ENCODE assay signal across 26 cellular contexts in the genomic region with DNA sequence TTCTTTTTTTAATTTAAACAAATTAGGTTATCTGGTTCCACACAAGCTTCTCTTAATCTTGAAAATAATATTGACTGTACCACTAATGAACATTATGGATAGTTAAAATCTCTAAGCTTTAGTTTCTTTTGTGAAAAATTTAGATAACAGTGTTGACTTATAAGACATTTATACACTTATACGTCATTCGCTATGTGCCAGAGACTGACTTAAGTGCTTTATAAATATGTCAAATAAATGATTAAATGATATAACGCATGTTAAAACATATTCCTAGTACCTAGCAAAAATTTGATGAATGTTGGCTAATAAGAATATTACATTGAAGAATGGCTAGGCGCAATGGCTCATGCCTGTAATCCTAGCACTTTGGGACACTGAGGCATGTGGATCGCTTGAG.
DNase-seq lines count a peak whose midpoint lies in the region; ATAC-seq, FAIRE-seq and TF ChIP-seq lines count a peak whose summit lies in the region.
"Had no signal": no experiment of that assay in that cellular context is flagged by ENCODE, and none has a peak within 500 bp of the region (broad histone marks: within the 10 kb centered on the region; RNA-seq: fewer than 3 reads in every experiment).

No MANE protein-coding gene starts in this region.

- H4K20me1 ChIP-seq in SK-N-SH (ENCODE audit: insufficient read depth) = no peaks in the 10 kb centered on the region

- peaks cover 11 to 24% of the 10 kb centered on the region in 2 experiments for H3K36me3 ChIP-seq in SK-N-SH (replicated peaks in 1 of 2; ENCODE audit: control insufficient read depth in 1 of 2, insufficient read depth in 2 of 2, low read length in 1 of 2)

- TF ChIP-seq EP300 in SK-N-SH (IDR thresholded peaks at IDR 0.05; ENCODE audit: borderline replicate concordance in 1 of 2, low read depth in 1 of 2, low read length in 1 of 2) = no peak

- CTCF ChIA-PET in SK-N-SH (lab: Yijun Ruan, JAX) = interaction anchor here (1.0 to 1.9 kb wide), 2 partner anchors 37 to 45 kb away, joined by 3 to 4 read pairs; no protein-coding TSS in a partner anchor
- CTCF ChIA-PET in activated CD4-positive, alpha-beta memory T cell treated with anti-CD3 and anti-CD28 coated beads for 36 hours (lab: Charles Lee) = interaction anchor here (0.7 kb wide), 1 partner anchor 22 kb away, joined by 3 read pairs; no protein-coding TSS in a partner anchor

- WGBS in SK-N-SH (ENCODE audit: low lambda C conversion rate) = 94% methylated on average over 5 of the region's 5 CpGs

- no peak overlapping the region for H3K9ac ChIP-seq in SK-N-SH
- H3K9ac ChIP-seq: BLaER1 treated with 17β-estradiol and CSF1 and Interleukin-3, amounts not matched to agents 10 nM and 100 nM had no signal

- no peak overlapping the region for H3K4me3 ChIP-seq in SK-N-SH (ENCODE audit: low read depth in 2 of 2, low read length in 1 of 2)
- H3K4me3 ChIP-seq: A549; BLaER1 treated with 17β-estradiol and CSF1 and Interleukin-3, amounts not matched to agents 10 nM and 100 nM; GM12878 had no signal

- peak overlapping the region; percentile 62 for H3K27ac Mint-ChIP-seq in central memory CD8-positive, alpha-beta T cell (ENCODE audit: low read depth)
- H3K27ac Mint-ChIP-seq in nephron progenitor cell = peak overlapping the region; percentile 45
- H3K27ac Mint-ChIP-seq in activated CD4-positive, alpha-beta memory T cell treated with anti-CD3 and anti-CD28 coated beads for 36 hours = no peak overlapping the region
- H3K27ac Mint-ChIP-seq: B cell had no signal

- no peak for FAIRE-seq in frontal cortex (lab: Jason Lieb, UNC)
- FAIRE-seq: A549, GM12878, GM12892, GM18507 had no signal

- H3K9me2 ChIP-seq in SK-N-SH = no peaks in the 10 kb centered on the region

- DNase-seq in SK-N-SH = no peak
- DNase-seq in central memory CD8-positive, alpha-beta T cell (ENCODE audit: low spot score in 2 of 2) = no peak
- no peak for DNase-seq in nephron progenitor cell
- DNase-seq in activated CD4-positive, alpha-beta memory T cell treated with anti-CD3 and anti-CD28 coated beads for 36 hours = no peak
- no peak for DNase-seq in frontal cortex (ENCODE audit: low spot score in 2 of 2)
- DNase-seq: AML-193; CD4-positive, alpha-beta memory T cell; CD8-positive, alpha-beta memory T cell; COR-L47; DMS 273 treated with DMSO at 0.1 percent for 48 hours; DMS153; DMS53; DMS79; DND-41; EL; GDM1 had no signal

- TF ChIP-seq CTCF in SK-N-SH (IDR thresholded peaks at IDR 0.05) (no peak), nephron progenitor cell (IDR thresholded peaks at IDR 0.05) (no peak)

- no peak overlapping the region for H3K27ac ChIP-seq in SK-N-SH (ENCODE audit: low read depth in 2 of 2, low read length in 1 of 2)
- H3K27ac ChIP-seq: 22Rv1; A549; BLaER1 treated with 17β-estradiol and CSF1 and Interleukin-3, amounts not matched to agents 10 nM and 100 nM; C4-2B had no signal

- H3K79me2 ChIP-seq in SK-N-SH (ENCODE audit: insufficient read depth) = 0 out of 2 replicates have a peak, but pooled peaks cover 4% of the 10 kb centered on the region

- no peak overlapping the region for H3K4me2 ChIP-seq in SK-N-SH
- H3K4me2 ChIP-seq: A549; BLaER1 treated with 17β-estradiol and CSF1 and Interleukin-3, amounts not matched to agents 10 nM and 100 nM had no signal

- ATAC-seq in SK-N-SH treated with all-trans-retinoic acid at 6 μM for 48 hours (no peak), HG03457 (IDR thresholded peaks at IDR 0.05; ENCODE audit: unreplicated experiment) (no peak)
- no peak for ATAC-seq in central memory CD8-positive, alpha-beta T cell (replicated peaks; ENCODE audit: extremely low read depth, poor library complexity, severe bottlenecking)
- ATAC-seq: A549, GM12878 had no signal

- no peaks in the 10 kb centered on the region for H3K4me1 Mint-ChIP-seq in central memory CD8-positive, alpha-beta T cell
- H3K4me1 Mint-ChIP-seq in nephron progenitor cell = peaks cover under 1% of the 10 kb centered on the region
- H3K4me1 Mint-ChIP-seq in activated CD4-positive, alpha-beta memory T cell treated with anti-CD3 and anti-CD28 coated beads for 36 hours (ENCODE audit: low read depth) = no peaks in the 10 kb centered on the region
- H3K4me1 Mint-ChIP-seq: B cell; CD4-positive, alpha-beta memory T cell; CD8-positive, alpha-beta memory T cell had no signal

- peaks cover 20% of the 10 kb centered on the region for H3F3A ChIP-seq in SK-N-SH (replicated peaks; ENCODE audit: insufficient read depth)

- peaks cover 31% of the 10 kb centered on the region for H3K36me3 Mint-ChIP-seq in central memory CD8-positive, alpha-beta T cell (ENCODE audit: insufficient read depth)
- peaks cover 42% of the 10 kb centered on the region for H3K36me3 Mint-ChIP-seq in nephron progenitor cell (ENCODE audit: low read depth)
- H3K36me3 Mint-ChIP-seq in activated CD4-positive, alpha-beta memory T cell treated with anti-CD3 and anti-CD28 coated beads for 36 hours = peaks cover 17% of the 10 kb centered on the region

- no peak overlapping the region for H3K4me3 Mint-ChIP-seq in central memory CD8-positive, alpha-beta T cell
- H3K4me3 Mint-ChIP-seq in nephron progenitor cell = no peak overlapping the region
- H3K4me3 Mint-ChIP-seq in activated CD4-positive, alpha-beta memory T cell treated with anti-CD3 and anti-CD28 coated beads for 36 hours = no peak overlapping the region
- H3K4me3 Mint-ChIP-seq: B cell; CD4-positive, alpha-beta memory T cell; CD8-positive, alpha-beta memory T cell had no signal

- H2AFZ ChIP-seq in SK-N-SH (ENCODE audit: low read depth) = no peak overlapping the region

- H3K9me3 Mint-ChIP-seq in central memory CD8-positive, alpha-beta T cell = no peaks in the 10 kb centered on the region
- H3K9me3 Mint-ChIP-seq in nephron progenitor cell = no peaks in the 10 kb centered on the region
- H3K9me3 Mint-ChIP-seq in activated CD4-positive, alpha-beta memory T cell treated with anti-CD3 and anti-CD28 coated beads for 36 hours = no peaks in the 10 kb centered on the region
- H3K9me3 Mint-ChIP-seq: CD8-positive, alpha-beta memory T cell had no signal

- H3K27me3 ChIP-seq in SK-N-SH (ENCODE audit: insufficient read depth) = no peaks in the 10 kb centered on the region
- H3K27me3 ChIP-seq: BLaER1 treated with 17β-estradiol and CSF1 and Interleukin-3, amounts not matched to agents 10 nM and 100 nM had no signal

- POLR2A ChIA-PET in SK-N-SH (lab: Yijun Ruan, JAX) = no interaction called here
- POLR2A ChIA-PET in activated CD4-positive, alpha-beta memory T cell treated with anti-CD3 and anti-CD28 coated beads for 36 hours (lab: Charles Lee) = no interaction called here

- H3K9me3 ChIP-seq in SK-N-SH = no peaks in the 10 kb centered on the region
- H3K9me3 ChIP-seq: A549; BLaER1 treated with 17β-estradiol and CSF1 and Interleukin-3, amounts not matched to agents 10 nM and 100 nM had no signal

- intact Hi-C loops in activated CD4-positive, alpha-beta memory T cell treated with anti-CD3 and anti-CD28 coated beads for 36 hours (cut with micrococcal nuclease) = no loop called here

- TF ChIP-seq RAD21 in SK-N-SH (IDR thresholded peaks at IDR 0.05; ENCODE audit: low read length) = no peak

- peaks cover 11 to 19% of the 10 kb centered on the region in 2 experiments for H3K4me1 ChIP-seq in SK-N-SH (ENCODE audit: control insufficient read depth in 1 of 2, insufficient read depth in 2 of 2, low read depth in 1 of 2, low read length in 1 of 2)
- H3K4me1 ChIP-seq: BLaER1 treated with 17β-estradiol and CSF1 and Interleukin-3, amounts not matched to agents 10 nM and 100 nM had no signal

- H3K27me3 Mint-ChIP-seq in central memory CD8-positive, alpha-beta T cell = no peaks in the 10 kb centered on the region
- peaks cover 2% of the 10 kb centered on the region for H3K27me3 Mint-ChIP-seq in nephron progenitor cell (ENCODE audit: low read depth, poor library complexity)
- no peaks in the 10 kb centered on the region for H3K27me3 Mint-ChIP-seq in activated CD4-positive, alpha-beta memory T cell treated with anti-CD3 and anti-CD28 coated beads for 36 hours
- H3K27me3 Mint-ChIP-seq: B cell; CD4-positive, alpha-beta memory T cell; CD8-positive, alpha-beta memory T cell had no signal

TF ChIP-seq in SK-N-SH treated with all-trans-retinoic acid at 6 μM for 48 hours, 23 proteins besides CTCF, POLR2A, EP300 and RAD21 (continues in another document):
- peak; percentile 94 for TF ChIP-seq ISL1 (CRISPR knock-in tag; IDR thresholded peaks at IDR 0.05)

TF ChIP-seq in SK-N-SH, 30 proteins besides CTCF, POLR2A, EP300 and RAD21 (continues in another document):
- TF ChIP-seq, protein P1, sequence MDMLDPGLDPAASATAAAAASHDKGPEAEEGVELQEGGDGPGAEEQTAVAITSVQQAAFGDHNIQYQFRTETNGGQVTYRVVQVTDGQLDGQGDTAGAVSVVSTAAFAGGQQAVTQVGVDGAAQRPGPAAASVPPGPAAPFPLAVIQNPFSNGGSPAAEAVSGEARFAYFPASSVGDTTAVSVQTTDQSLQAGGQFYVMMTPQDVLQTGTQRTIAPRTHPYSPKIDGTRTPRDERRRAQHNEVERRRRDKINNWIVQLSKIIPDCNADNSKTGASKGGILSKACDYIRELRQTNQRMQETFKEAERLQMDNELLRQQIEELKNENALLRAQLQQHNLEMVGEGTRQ (IDR thresholded peaks at IDR 0.05; ENCODE audit: borderline replicate concordance, low read depth, low read length) = no peak
- TF ChIP-seq SMC3 (IDR thresholded peaks at IDR 0.05; ENCODE audit: low read depth, low read length) (no peak), RCOR1 (IDR thresholded peaks at IDR 0.05; ENCODE audit: low read length) (no peak), RXRA (IDR thresholded peaks at IDR 0.05; ENCODE audit: borderline replicate concordance, low read depth) (no peak), POLR2AphosphoS5 (IDR thresholded peaks at IDR 0.05; ENCODE audit: low read depth, low read length) (no peak), TCF12 (IDR thresholded peaks at IDR 0.05) (no peak), EZH2phosphoT487 (IDR thresholded peaks at IDR 0.05; ENCODE audit: borderline replicate concordance, low read depth) (no peak)
- TF ChIP-seq, protein P2, sequence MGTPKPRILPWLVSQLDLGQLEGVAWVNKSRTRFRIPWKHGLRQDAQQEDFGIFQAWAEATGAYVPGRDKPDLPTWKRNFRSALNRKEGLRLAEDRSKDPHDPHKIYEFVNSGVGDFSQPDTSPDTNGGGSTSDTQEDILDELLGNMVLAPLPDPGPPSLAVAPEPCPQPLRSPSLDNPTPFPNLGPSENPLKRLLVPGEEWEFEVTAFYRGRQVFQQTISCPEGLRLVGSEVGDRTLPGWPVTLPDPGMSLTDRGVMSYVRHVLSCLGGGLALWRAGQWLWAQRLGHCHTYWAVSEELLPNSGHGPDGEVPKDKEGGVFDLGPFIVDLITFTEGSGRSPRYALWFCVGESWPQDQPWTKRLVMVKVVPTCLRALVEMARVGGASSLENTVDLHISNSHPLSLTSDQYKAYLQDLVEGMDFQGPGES (IDR thresholded peaks at IDR 0.05; ENCODE audit: low read depth, low read length) = no peak
